22 cellular contexts compared by ENCODE assay signal in the genomic region with DNA sequence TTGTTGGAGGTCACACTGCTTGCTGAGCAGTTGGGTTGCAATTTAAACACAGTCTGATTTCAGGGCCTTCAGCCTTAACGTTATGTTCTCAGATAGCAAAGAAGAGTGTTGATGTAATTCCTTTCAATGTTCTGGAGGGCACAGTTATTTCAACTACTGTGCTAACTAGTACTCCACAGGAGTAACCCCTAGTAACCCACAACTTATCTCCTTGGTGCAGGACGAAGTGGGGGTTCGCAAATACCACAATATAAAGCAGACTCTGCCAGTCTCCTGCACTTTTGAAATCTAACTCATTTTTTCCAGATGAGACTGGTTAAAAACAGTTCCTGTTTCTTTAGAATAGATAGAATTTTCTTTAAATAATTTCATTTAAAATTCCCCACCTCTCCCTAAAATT.
"Had no signal": no experiment of that assay in that cellular context is flagged by ENCODE, and none has a peak within 500 bp of the region (broad histone marks: within the 10 kb centered on the region; RNA-seq: fewer than 3 reads in every experiment).

No MANE protein-coding gene starts in this region.

- H3K27ac Mint-ChIP-seq: effector memory CD8-positive, alpha-beta T cell; memory B cell; naive B cell; natural killer cell treated with Interleukin-12 subunit alpha and Interleukin-12 subunit beta and Interleukin-15 and Interleukin-18, amount 100 ng/mL, for 72 hours; progenitor cell of endocrine pancreas; type B pancreatic cell had no signal

- H3K9me3 ChIP-seq: neutrophil, right lobe of liver, testis, tibial artery had no signal

- H3K27me3 ChIP-seq: neutrophil, right lobe of liver, testis, tibial artery had no signal

- ATAC-seq: effector memory CD8-positive, alpha-beta T cell; left lobe of liver; natural killer cell treated with Interleukin-12 subunit alpha and Interleukin-12 subunit beta and Interleukin-15 and Interleukin-18, amount 100 ng/mL, for 72 hours; right lobe of liver had no signal

- H3K9me3 Mint-ChIP-seq: effector memory CD8-positive, alpha-beta T cell; memory B cell; naive B cell; natural killer cell treated with Interleukin-12 subunit alpha and Interleukin-12 subunit beta and Interleukin-15 and Interleukin-18, amount 100 ng/mL, for 72 hours; neural crest cell; type B pancreatic cell had no signal

- H3K27ac ChIP-seq: neutrophil, parathyroid adenoma, right lobe of liver, testis, tibial artery had no signal

- H3K27me3 Mint-ChIP-seq: effector memory CD8-positive, alpha-beta T cell; memory B cell; naive B cell; natural killer cell treated with Interleukin-12 subunit alpha and Interleukin-12 subunit beta and Interleukin-15 and Interleukin-18, amount 100 ng/mL, for 72 hours; progenitor cell of endocrine pancreas; type B pancreatic cell had no signal

- H3K4me3 Mint-ChIP-seq: effector memory CD8-positive, alpha-beta T cell; memory B cell; naive B cell; natural killer cell treated with Interleukin-12 subunit alpha and Interleukin-12 subunit beta and Interleukin-15 and Interleukin-18, amount 100 ng/mL, for 72 hours; neural crest cell; type B pancreatic cell had no signal

- H3K4me1 Mint-ChIP-seq: memory B cell, naive B cell, neural crest cell had no signal

- DNase-seq: cortex of kidney; effector memory CD8-positive, alpha-beta T cell; kidney; naive B cell; right lobe of liver; small intestine; stimulated activated CD4-positive, alpha-beta T cell treated with anti-CD3 and anti-CD28 coated beads, Interleukin-12 subunit alpha, Interleukin-12 subunit beta, amount 100 ng/mL, for 4 hours; stimulated activated CD4-positive, alpha-beta T cell treated with anti-CD3 and anti-CD28 coated beads, Interleukin-1b, Interleukin-23, amount 100 ng/mL, for 48 hours; stimulated activated CD4-positive, alpha-beta T cell treated with anti-CD3 and anti-CD28 coated beads, Interleukin-4, amount 100 ng/mL, for 1 hour; stimulated activated CD8-positive, alpha-beta memory T cell treated with anti-CD3 and anti-CD28 coated beads, Interleukin-4, amount 100 ng/mL, for 48 hours; stimulated activated naive CD4-positive, alpha-beta T cell; substantia nigra; testis; tibial artery had no signal
